Comparison of ENCODE assay signal across 8 cellular contexts in the genomic region with DNA sequence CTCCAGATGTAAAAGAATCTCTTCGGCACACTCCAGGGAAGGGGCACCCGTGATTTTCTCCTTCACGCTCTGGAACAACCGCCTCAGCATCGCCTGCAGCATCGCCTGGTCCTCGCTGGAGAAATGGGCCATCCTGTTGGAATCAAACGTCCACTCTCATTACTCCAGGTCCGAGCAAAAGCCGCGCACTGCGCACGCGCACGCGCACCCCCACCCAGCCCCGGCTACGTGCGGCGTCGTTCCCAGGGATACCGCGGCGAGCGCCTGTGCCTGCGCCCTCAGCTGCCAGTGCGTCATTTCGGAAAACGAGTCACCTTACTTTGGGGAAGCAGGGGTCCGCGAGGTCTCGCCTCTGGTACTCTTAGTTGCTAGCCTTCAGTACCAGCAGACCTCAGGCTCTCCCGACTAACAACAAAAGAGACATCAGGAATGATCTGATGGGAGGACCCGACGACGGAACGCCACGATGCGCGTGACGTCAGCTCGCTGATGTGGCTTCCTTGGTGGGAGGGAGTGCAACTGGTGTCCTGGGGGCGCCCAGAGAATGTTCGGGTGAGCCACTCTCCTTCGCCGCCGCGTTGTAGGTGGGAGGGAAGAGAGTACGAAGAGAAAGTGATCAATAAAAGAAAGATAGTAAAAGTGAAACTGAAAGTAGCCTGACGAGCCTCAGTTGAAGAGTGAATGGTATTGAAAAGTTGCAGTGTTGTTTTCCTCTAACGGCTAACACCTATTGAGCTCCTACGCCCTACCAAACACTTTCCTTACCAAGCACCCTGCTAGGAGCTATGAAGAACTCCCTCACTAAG. TPM values are rescaled to one million over a fixed set of nuclear protein-coding genes. Genes with fewer than 3 reads are reported as not detected.
A peak's percentile ranks its signal among the peaks of the same experiment; 100 is the strongest.
DNase-seq lines count a peak whose midpoint lies in the region; ATAC-seq and TF ChIP-seq lines count a peak whose summit lies in the region.

A gene with protein sequence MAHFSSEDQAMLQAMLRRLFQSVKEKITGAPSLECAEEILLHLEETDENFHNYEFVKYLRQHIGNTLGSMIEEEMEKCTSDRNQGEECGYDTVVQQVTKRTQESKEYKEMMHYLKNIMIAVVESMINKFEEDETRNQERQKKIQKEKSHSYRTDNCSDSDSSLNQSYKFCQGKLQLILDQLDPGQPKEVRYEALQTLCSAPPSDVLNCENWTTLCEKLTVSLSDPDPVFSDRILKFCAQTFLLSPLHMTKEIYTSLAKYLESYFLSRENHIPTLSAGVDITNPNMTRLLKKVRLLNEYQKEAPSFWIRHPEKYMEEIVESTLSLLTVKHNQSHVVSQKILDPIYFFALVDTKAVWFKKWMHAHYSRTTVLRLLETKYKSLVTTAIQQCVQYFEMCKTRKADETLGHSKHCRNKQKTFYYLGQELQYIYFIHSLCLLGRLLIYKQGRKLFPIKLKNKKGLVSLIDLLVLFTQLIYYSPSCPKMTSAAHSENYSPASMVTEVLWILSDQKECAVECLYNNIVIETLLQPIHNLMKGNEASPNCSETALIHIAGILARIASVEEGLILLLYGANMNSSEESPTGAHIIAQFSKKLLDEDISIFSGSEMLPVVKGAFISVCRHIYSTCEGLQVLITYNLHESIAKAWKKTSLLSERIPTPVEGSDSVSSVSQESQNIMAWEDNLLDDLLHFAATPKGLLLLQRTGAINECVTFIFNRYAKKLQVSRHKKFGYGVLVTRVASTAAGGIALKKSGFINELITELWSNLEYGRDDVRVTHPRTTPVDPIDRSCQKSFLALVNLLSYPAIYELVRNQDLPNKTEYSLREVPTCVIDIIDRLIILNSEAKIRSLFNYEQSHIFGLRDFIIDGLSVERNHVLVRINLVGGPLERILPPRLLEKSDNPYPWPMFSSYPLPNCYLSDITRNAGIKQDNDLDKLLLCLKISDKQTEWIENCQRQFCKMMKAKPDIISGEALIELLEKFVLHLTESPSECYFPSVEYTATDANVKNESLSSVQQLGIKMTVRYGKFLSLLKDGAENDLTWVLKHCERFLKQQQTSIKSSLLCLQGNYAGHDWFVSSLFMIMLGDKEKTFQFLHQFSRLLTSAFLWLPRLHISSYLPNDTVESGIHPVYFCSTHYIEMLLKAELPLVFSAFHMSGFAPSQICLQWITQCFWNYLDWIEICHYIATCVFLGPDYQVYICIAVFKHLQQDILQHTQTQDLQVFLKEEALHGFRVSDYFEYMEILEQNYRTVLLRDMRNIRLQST (minus strand): TSS at position 182 of the 806 bp plus-strand sequence. CDS start 50 bp downstream, at position 132.

- H3F3A ChIP-seq in Loucy (ENCODE audit: low read depth), result no peaks in the 10 kb centered on the region

- H3K4me3 ChIP-seq in H7 (ENCODE audit: insufficient read depth, low read depth, low read length) (peak within 1 kb of the TSS; percentile 58), Loucy (ENCODE audit: low read length, poor library complexity, severe bottlenecking) (peak within 1 kb of the TSS; percentile 81), fibroblast of the aortic adventitia (ENCODE audit: low read depth, low read length) (peak within 1 kb of the TSS; percentile 82)

- H3K27me3 Mint-ChIP-seq in natural killer cell treated with Interleukin-12 subunit alpha and Interleukin-12 subunit beta and Interleukin-15 and Interleukin-18, amount 100 ng/mL, for 72 hours, result peaks cover 2% of the 10 kb centered on the region in 2 donors

- no peaks in the 10 kb centered on the region for H4K20me1 ChIP-seq in Loucy (ENCODE audit: insufficient read depth, low read length, poor library complexity, severe bottlenecking)

- peaks cover 34% of the 10 kb centered on the region for H3K4me1 ChIP-seq in Loucy (ENCODE audit: insufficient read depth, low read length, poor library complexity, severe bottlenecking)

- no peaks in the 10 kb centered on the region for H3K36me3 Mint-ChIP-seq in natural killer cell treated with Interleukin-12 subunit alpha and Interleukin-12 subunit beta and Interleukin-15 and Interleukin-18, amount 100 ng/mL, for 72 hours

- no peaks in the 10 kb centered on the region for H3K9me3 ChIP-seq in Loucy (ENCODE audit: insufficient read depth, low read depth, low read length)

- peak; percentile 74 for TF ChIP-seq POLR2A in Raji (IDR thresholded peaks at IDR 0.05; ENCODE audit: insufficient read depth, low read depth, low read length)

- peak within 1 kb of the TSS; percentile 96 for H3K4me3 Mint-ChIP-seq in natural killer cell treated with Interleukin-12 subunit alpha and Interleukin-12 subunit beta and Interleukin-15 and Interleukin-18, amount 100 ng/mL, for 72 hours

- H3K36me3 ChIP-seq in H7 (replicated peaks; ENCODE audit: control insufficient read depth, insufficient read depth, low read length) (no peaks in the 10 kb centered on the region), Loucy (ENCODE audit: insufficient read depth, low read length) (no peaks in the 10 kb centered on the region)

- DNase-seq in ELR (ENCODE audit: low read depth), result peak; percentile 91
- DNase-seq in H7, result peak; percentile 88
- peak; percentile 77 for DNase-seq in activated effector memory CD4-positive, alpha-beta T cell treated with Interleukin-2 at 50 U/mL for 16 hours
- DNase-seq in fibroblast of the aortic adventitia (ENCODE audit: low read depth), result peak; percentile 92
- DNase-seq in natural killer cell treated with Interleukin-12 subunit alpha and Interleukin-12 subunit beta and Interleukin-15 and Interleukin-18, amount 100 ng/mL, for 72 hours (ENCODE audit: low spot score), result peak; percentile 88
- DNase-seq in stimulated activated naive CD4-positive, alpha-beta T cell treated with Interleukin-2 at 50 U/mL for 16 hours (lab: John Stamatoyannopoulos, UW), result peak; percentile 88

- no peaks in the 10 kb centered on the region for H3K9me2 ChIP-seq in Loucy (replicated peaks; ENCODE audit: low read depth, low read length)

- H2AFZ ChIP-seq in Loucy (ENCODE audit: low read length), result peak within 1 kb of the TSS; percentile 97

- peaks cover 7% of the 10 kb centered on the region for H3K79me2 ChIP-seq in Loucy (ENCODE audit: insufficient read depth, low read length)

- H3K27ac Mint-ChIP-seq in natural killer cell treated with Interleukin-12 subunit alpha and Interleukin-12 subunit beta and Interleukin-15 and Interleukin-18, amount 100 ng/mL, for 72 hours, result peak within 1 kb of the TSS; percentile 91 to 95

- TF ChIP-seq CTCF in Loucy (conservative IDR thresholded peaks at IDR 0.05; ENCODE audit: low read length) (no peak), fibroblast of the aortic adventitia (IDR thresholded peaks at IDR 0.05; ENCODE audit: insufficient read depth, low read length) (no peak)

- ATAC-seq in natural killer cell treated with Interleukin-12 subunit alpha and Interleukin-12 subunit beta and Interleukin-15 and Interleukin-18, amount 100 ng/mL, for 72 hours, result peak; percentile 96 to 97

- H3K4me2 ChIP-seq in Loucy (ENCODE audit: low read depth, low read length, poor library complexity, severe bottlenecking), result peak within 1 kb of the TSS; percentile 86

- H3K9ac ChIP-seq in Loucy (ENCODE audit: low read depth, low read length, poor library complexity, severe bottlenecking), result peak within 1 kb of the TSS; percentile 81

- H3K9me3 Mint-ChIP-seq in natural killer cell treated with Interleukin-12 subunit alpha and Interleukin-12 subunit beta and Interleukin-15 and Interleukin-18, amount 100 ng/mL, for 72 hours, result no peaks in the 10 kb centered on the region

- peaks cover 18 to 28% of the 10 kb centered on the region in 2 donors for H3K4me1 Mint-ChIP-seq in natural killer cell treated with Interleukin-12 subunit alpha and Interleukin-12 subunit beta and Interleukin-15 and Interleukin-18, amount 100 ng/mL, for 72 hours (ENCODE audit: low read depth in 2 of 2)

- H3K27me3 ChIP-seq in H7 (ENCODE audit: control insufficient read depth, insufficient read depth, low read length) (no peaks in the 10 kb centered on the region), Loucy (ENCODE audit: insufficient read depth, low read length, poor library complexity, severe bottlenecking) (no peaks in the 10 kb centered on the region)

RNA-seq across cellular contexts. Expression of the gene that starts here (rescaled TPM):
- total RNA-seq in H7 (2014; rRNA removed; shearing (Covaris generic)), result 5.4 and 6.0 TPM in 2 replicates
- 21.2 and 45.5 TPM in 2 replicates for total RNA-seq in fibroblast of the aortic adventitia (ENCODE audit: low replicate concordance)
- 10 to 100 TPM in 1 of 2 donors, 1 to 10 TPM in 1; 7.5 to 11.8 TPM for total RNA-seq in natural killer cell treated with Interleukin-12 subunit alpha and Interleukin-12 subunit beta and Interleukin-15 and Interleukin-18, amount 100 ng/mL, for 72 hours

Comparison
In these comparisons a context has a peak if more than half of its experiments do, and no peak if none do; other contexts are left out.
1. Peak in every context shown above with its lines: DNase-seq, ATAC-seq and H3K4me3 ChIP-seq.